ENCODE assay signal across 10 cellular contexts in genomic region chr14:91284791-91285548, GRCh38. TPM values are rescaled to one million over a fixed set of nuclear protein-coding genes. Genes with fewer than 3 reads are reported as not detected.
DNase-seq lines count a peak whose midpoint lies in the region; ATAC-seq and TF ChIP-seq lines count a peak whose summit lies in the region.
"Had no signal": no experiment of that assay in that cellular context is flagged by ENCODE, and none has a peak within 500 bp of the region (broad histone marks: within the 10 kb centered on the region; RNA-seq: fewer than 3 reads in every experiment).

No MANE protein-coding gene starts in this region.

- TF ChIP-seq CTCF in uterus (IDR thresholded peaks at IDR 0.05) (no peak), GM23338 (conservative IDR thresholded peaks at IDR 0.05; ENCODE audit: low read depth in 2 of 2) (no peak)

- H2AFZ ChIP-seq in GM23338, result no peak overlapping the region

- no peaks in the 10 kb centered on the region for H4K20me1 ChIP-seq in GM23338 (replicated peaks; ENCODE audit: insufficient read depth)

- DNase-seq in stimulated activated naive CD8-positive, alpha-beta T cell treated with anti-CD3 and anti-CD28 coated beads, Interleukin-15, Interleukin-2, amounts not matched to agents 100 U/mL and 50 U/mL, for 24 hours, result no peak
- DNase-seq in islet precursor cell (peak; percentile 74), uterus (peak in 1 of 2 donors; percentile 65), GM23338 (ENCODE audit: low spot score) (no peak), NCI-H187 treated with DMSO at 0.1 percent for 48 hours (lab: John Stamatoyannopoulos, UW) (no peak)
- DNase-seq: NCI-H524 had no signal

- H3K27ac Mint-ChIP-seq in stimulated activated naive CD8-positive, alpha-beta T cell treated with anti-CD3 and anti-CD28 coated beads, Interleukin-15, Interleukin-2, amounts not matched to agents 100 ng/mL and 50 ng/mL, for 24 hours, result peak overlapping the region; percentile 59
- H3K27ac Mint-ChIP-seq in GM23338, result no peak overlapping the region

- H3K36me3 ChIP-seq in uterus, result no peaks in the 10 kb centered on the region
- H3K36me3 ChIP-seq in GM23338 (ENCODE audit: insufficient read depth), result peaks cover 16% of the 10 kb centered on the region

- ATAC-seq in stimulated activated naive CD8-positive, alpha-beta T cell treated with anti-CD3 and anti-CD28 coated beads, Interleukin-15, Interleukin-2, amounts not matched to agents 100 U/mL and 50 U/mL, for 24 hours, result no peak
- ATAC-seq in SK-N-SH treated with all-trans-retinoic acid at 6 μM for 48 hours (peak; percentile 47), GM23338 (no peak), HG02938 (IDR thresholded peaks at IDR 0.05; ENCODE audit: unreplicated experiment) (no peak)
- ATAC-seq: sciatic nerve had no signal

- H3K9me2 ChIP-seq in GM23338 (ENCODE audit: insufficient read depth), result no peaks in the 10 kb centered on the region

- H3K79me2 ChIP-seq in GM23338 (replicated peaks; ENCODE audit: insufficient read depth), result no peaks in the 10 kb centered on the region

- H3K9me3 Mint-ChIP-seq in stimulated activated naive CD8-positive, alpha-beta T cell treated with anti-CD3 and anti-CD28 coated beads, Interleukin-15, Interleukin-2, amounts not matched to agents 100 ng/mL and 50 ng/mL, for 24 hours, result no peaks in the 10 kb centered on the region
- no peaks in the 10 kb centered on the region for H3K9me3 Mint-ChIP-seq in GM23338

- H3K9me3 ChIP-seq in uterus, result no peaks in the 10 kb centered on the region

- H3K4me3 Mint-ChIP-seq in stimulated activated naive CD8-positive, alpha-beta T cell treated with anti-CD3 and anti-CD28 coated beads, Interleukin-15, Interleukin-2, amounts not matched to agents 100 ng/mL and 50 ng/mL, for 24 hours, result no peak overlapping the region
- H3K4me3 Mint-ChIP-seq in GM23338, result no peak overlapping the region

- H3F3A ChIP-seq in GM23338 (replicated peaks; ENCODE audit: low read depth), result 0 out of 2 replicates have a peak, but pooled peaks cover 5% of the 10 kb centered on the region

- peaks cover 27% of the 10 kb centered on the region for H3K4me1 Mint-ChIP-seq in stimulated activated naive CD8-positive, alpha-beta T cell treated with anti-CD3 and anti-CD28 coated beads, Interleukin-15, Interleukin-2, amounts not matched to agents 100 ng/mL and 50 ng/mL, for 24 hours (ENCODE audit: low read depth)
- no peaks in the 10 kb centered on the region for H3K4me1 Mint-ChIP-seq in GM23338

- intact Hi-C loops in uterus (cut with DNase I; ENCODE audit: low total_unique reads), result loop anchor here (5.0 to 10.0 kb wide), 2 partner anchors 108 to 380 kb away; no protein-coding TSS in a partner anchor

- peaks cover 78% of the 10 kb centered on the region for H3K36me3 Mint-ChIP-seq in stimulated activated naive CD8-positive, alpha-beta T cell treated with anti-CD3 and anti-CD28 coated beads, Interleukin-15, Interleukin-2, amounts not matched to agents 100 ng/mL and 50 ng/mL, for 24 hours (ENCODE audit: low read depth)
- peaks cover 52% of the 10 kb centered on the region for H3K36me3 Mint-ChIP-seq in GM23338 (ENCODE audit: low read depth)

- no peaks in the 10 kb centered on the region for H3K27me3 Mint-ChIP-seq in stimulated activated naive CD8-positive, alpha-beta T cell treated with anti-CD3 and anti-CD28 coated beads, Interleukin-15, Interleukin-2, amounts not matched to agents 100 ng/mL and 50 ng/mL, for 24 hours
- no peaks in the 10 kb centered on the region for H3K27me3 Mint-ChIP-seq in GM23338 (ENCODE audit: insufficient read depth, low read depth, poor library complexity)

- H3K4me1 ChIP-seq in uterus (peaks cover 0 to 5% of the 10 kb centered on the region in 2 donors), GM23338 (ENCODE audit: insufficient read depth) (no peaks in the 10 kb centered on the region)

- H3K27me3 ChIP-seq in uterus, result no peaks in the 10 kb centered on the region
- no peaks in the 10 kb centered on the region for H3K27me3 ChIP-seq in GM23338 (ENCODE audit: insufficient read depth)

- no peak for TF ChIP-seq POLR2A in uterus (IDR thresholded peaks at IDR 0.05)

- no peak overlapping the region for H3K4me2 ChIP-seq in GM23338

- H3K4me3 ChIP-seq in uterus, result no peak overlapping the region
- no peak overlapping the region for H3K4me3 ChIP-seq in GM23338

- H3K27ac ChIP-seq in uterus (peak overlapping the region; percentile 71 to 83), GM23338 (ENCODE audit: low read depth) (no peak overlapping the region)

TF ChIP-seq in SK-N-SH treated with all-trans-retinoic acid at 6 μM for 48 hours, 23 proteins besides CTCF, POLR2A, EP300 and RAD21 (continues in another document):
- TF ChIP-seq ARNTL (CRISPR knock-in tag; IDR thresholded peaks at IDR 0.05; ENCODE audit: borderline replicate concordance, low read depth), result no peak
- no peak for TF ChIP-seq CSDC2 (CRISPR knock-in tag; IDR thresholded peaks at IDR 0.05)
- TF ChIP-seq, protein P1, sequence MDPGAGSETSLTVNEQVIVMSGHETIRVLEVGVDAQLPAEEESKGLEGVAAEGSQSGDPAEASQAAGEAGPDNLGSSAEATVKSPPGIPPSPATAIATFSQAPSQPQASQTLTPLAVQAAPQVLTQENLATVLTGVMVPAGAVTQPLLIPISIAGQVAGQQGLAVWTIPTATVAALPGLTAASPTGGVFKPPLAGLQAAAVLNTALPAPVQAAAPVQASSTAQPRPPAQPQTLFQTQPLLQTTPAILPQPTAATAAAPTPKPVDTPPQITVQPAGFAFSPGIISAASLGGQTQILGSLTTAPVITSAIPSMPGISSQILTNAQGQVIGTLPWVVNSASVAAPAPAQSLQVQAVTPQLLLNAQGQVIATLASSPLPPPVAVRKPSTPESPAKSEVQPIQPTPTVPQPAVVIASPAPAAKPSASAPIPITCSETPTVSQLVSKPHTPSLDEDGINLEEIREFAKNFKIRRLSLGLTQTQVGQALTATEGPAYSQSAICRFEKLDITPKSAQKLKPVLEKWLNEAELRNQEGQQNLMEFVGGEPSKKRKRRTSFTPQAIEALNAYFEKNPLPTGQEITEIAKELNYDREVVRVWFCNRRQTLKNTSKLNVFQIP (CRISPR knock-in tag; IDR thresholded peaks at IDR 0.05; ENCODE audit: borderline replicate concordance, low read depth), result no peak

TF ChIP-seq in GM23338, 12 proteins besides CTCF, POLR2A, EP300 and RAD21 (continues in another document):
- TF ChIP-seq ZNF114 (CRISPR knock-in tag; IDR thresholded peaks at IDR 0.05) (no peak), CREB1 (CRISPR knock-in tag; IDR thresholded peaks at IDR 0.05; ENCODE audit: low read depth) (no peak), STAT1 (IDR thresholded peaks at IDR 0.05; ENCODE audit: unreplicated experiment) (no peak), JUNB (IDR thresholded peaks at IDR 0.05; ENCODE audit: unreplicated experiment) (no peak), EZH2 (IDR thresholded peaks at IDR 0.05; ENCODE audit: low read depth, unreplicated experiment) (no peak), POLR2AphosphoS5 (IDR thresholded peaks at IDR 0.05; ENCODE audit: low read depth) (no peak), ZNF331 (CRISPR knock-in tag; IDR thresholded peaks at IDR 0.05; ENCODE audit: low read depth) (no peak)
- TF ChIP-seq, protein P2, sequence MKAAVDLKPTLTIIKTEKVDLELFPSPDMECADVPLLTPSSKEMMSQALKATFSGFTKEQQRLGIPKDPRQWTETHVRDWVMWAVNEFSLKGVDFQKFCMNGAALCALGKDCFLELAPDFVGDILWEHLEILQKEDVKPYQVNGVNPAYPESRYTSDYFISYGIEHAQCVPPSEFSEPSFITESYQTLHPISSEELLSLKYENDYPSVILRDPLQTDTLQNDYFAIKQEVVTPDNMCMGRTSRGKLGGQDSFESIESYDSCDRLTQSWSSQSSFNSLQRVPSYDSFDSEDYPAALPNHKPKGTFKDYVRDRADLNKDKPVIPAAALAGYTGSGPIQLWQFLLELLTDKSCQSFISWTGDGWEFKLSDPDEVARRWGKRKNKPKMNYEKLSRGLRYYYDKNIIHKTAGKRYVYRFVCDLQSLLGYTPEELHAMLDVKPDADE (IDR thresholded peaks at IDR 0.05), result no peak

RNA-seq across cellular contexts. Expression of gene GPR68, which starts 40.5 kb away (rescaled TPM):
- total RNA-seq in uterus, result under 1 TPM in 2 of 4 donors, not detected in 2; 0.48 to 0.98 TPM
- total RNA-seq in GM23338 (2014; rRNA removed; shearing (Covaris generic)), result 0.35 TPM in 2 replicates
- 0.19 and 0.45 TPM in 2 replicates for polyA plus RNA-seq in GM23338 (2016; fragmentation: Nextera tagmentation; extraction: Ambion mirVana)
